Comparison of ENCODE assay signal across 33 cellular contexts in genomic region chr4:3280466-3280865, GRCh38.
"Had no signal": no experiment of that assay in that cellular context is flagged by ENCODE, and none has a peak within 500 bp of the region (broad histone marks: within the 10 kb centered on the region; RNA-seq: fewer than 3 reads in every experiment).

No MANE protein-coding gene starts in this region.

- DNase-seq: activated CD4-positive, alpha-beta T cell treated with anti-CD3 and anti-CD28 coated beads, Interleukin-2, amount 10 ng/mL, durations not matched to agents 24 days and 14 days; activated CD4-positive, alpha-beta T cell treated with anti-CD3 and anti-CD28 coated beads, Interleukin-2, amount 50 U/mL, for 4 hours; activated CD8-positive, alpha-beta memory T cell treated with anti-CD3 and anti-CD28 coated beads, Interleukin-2, amount 10 ng/mL, durations not matched to agents 7 days and 5 days; activated effector memory CD4-positive, alpha-beta T cell treated with anti-CD3 and anti-CD28 coated beads, Interleukin-2, amount 50 U/mL, for 16 hours; activated naive CD4-positive, alpha-beta T cell; activated naive CD4-positive, alpha-beta T cell treated with anti-CD3 and anti-CD28 coated beads, Interleukin-2, amount 50 U/mL, for 16 hours; activated naive CD8-positive, alpha-beta T cell treated with anti-CD3 and anti-CD28 coated beads for 36 hours; activated T-cell treated with anti-CD3 and anti-CD28 coated beads, Interleukin-2, amount 50 U/mL, for 1 hour; activated T-cell treated with anti-CD3 and anti-CD28 coated beads, Interleukin-2, amount 50 U/mL, for 72 hours; amniotic stem cell; aorta; brain microvascular endothelial cell; Kasumi-1; KG1; MG63; NCI-H1048; NCI-H1105 treated with DMSO at 0.1 percent for 48 hours; NCI-H1436; NCI-H1694; NCI-H1930; NCI-H2081 treated with DMSO at 0.1 percent for 48 hours; NCI-H345; NCI-H524 treated with DMSO at 0.1 percent for 48 hours; SIG-M5; SW 1271; T-helper 1 cell; T-helper 2 cell; T-helper 9 cell; WERI-Rb-1 had no signal

- H3K27ac Mint-ChIP-seq: activated CD4-positive, alpha-beta T cell treated with anti-CD3 and anti-CD28 coated beads, Interleukin-2, amount 10 ng/mL, durations not matched to agents 24 days and 14 days; activated CD8-positive, alpha-beta memory T cell treated with anti-CD3 and anti-CD28 coated beads, Interleukin-2, amount 10 ng/mL, durations not matched to agents 7 days and 5 days; activated naive CD8-positive, alpha-beta T cell treated with anti-CD3 and anti-CD28 coated beads for 36 hours; activated T-cell treated with anti-CD3 and anti-CD28 coated beads, Interleukin-2, amount 50 U/mL, for 72 hours; activated T-helper 17 cell treated with anti-CD3 and anti-CD28 coated beads, Interleukin-2, amount 50 U/mL, for 72 hours had no signal

- H3K9me3 ChIP-seq: MG63 had no signal

- ATAC-seq: activated CD8-positive, alpha-beta memory T cell treated with anti-CD3 and anti-CD28 coated beads, Interleukin-2, amount 10 ng/mL, durations not matched to agents 7 days and 5 days; activated T-cell treated with anti-CD3 and anti-CD28 coated beads, Interleukin-2, amount 50 U/mL, for 72 hours; activated T-helper 17 cell treated with anti-CD3 and anti-CD28 coated beads, Interleukin-2, amount 50 U/mL, for 72 hours; Panc1; SK-N-SH treated with all-trans-retinoic acid at 6 μM for 48 hours had no signal

- H3K4me3 Mint-ChIP-seq: activated CD4-positive, alpha-beta T cell treated with anti-CD3 and anti-CD28 coated beads, Interleukin-2, amount 10 ng/mL, durations not matched to agents 24 days and 14 days; activated CD8-positive, alpha-beta memory T cell treated with anti-CD3 and anti-CD28 coated beads, Interleukin-2, amount 10 ng/mL, durations not matched to agents 7 days and 5 days; activated naive CD8-positive, alpha-beta T cell treated with anti-CD3 and anti-CD28 coated beads for 36 hours; activated T-cell treated with anti-CD3 and anti-CD28 coated beads, Interleukin-2, amount 50 U/mL, for 72 hours; activated T-helper 17 cell treated with anti-CD3 and anti-CD28 coated beads, Interleukin-2, amount 50 U/mL, for 72 hours; central memory CD8-positive, alpha-beta T cell had no signal

- H3K36me3 Mint-ChIP-seq: activated naive CD8-positive, alpha-beta T cell treated with anti-CD3 and anti-CD28 coated beads for 36 hours had no signal

- H3K36me3 ChIP-seq: brain microvascular endothelial cell, MG63, WERI-Rb-1 had no signal

- H3K27me3 ChIP-seq: brain microvascular endothelial cell, MG63 had no signal

- H3K27ac ChIP-seq: brain microvascular endothelial cell, WERI-Rb-1 had no signal

- H3K27me3 Mint-ChIP-seq: activated T-helper 17 cell treated with anti-CD3 and anti-CD28 coated beads, Interleukin-2, amount 50 U/mL, for 72 hours had no signal

- H3K4me1 Mint-ChIP-seq: activated CD8-positive, alpha-beta memory T cell treated with anti-CD3 and anti-CD28 coated beads, Interleukin-2, amount 10 ng/mL, durations not matched to agents 7 days and 5 days; activated naive CD8-positive, alpha-beta T cell treated with anti-CD3 and anti-CD28 coated beads for 36 hours; activated T-helper 17 cell treated with anti-CD3 and anti-CD28 coated beads, Interleukin-2, amount 50 U/mL, for 72 hours; central memory CD8-positive, alpha-beta T cell had no signal

- H3K9me3 Mint-ChIP-seq: central memory CD8-positive, alpha-beta T cell had no signal

- H3K4me3 ChIP-seq: MG63 had no signal
